20 cellular contexts compared by ENCODE assay signal in the genomic region with DNA sequence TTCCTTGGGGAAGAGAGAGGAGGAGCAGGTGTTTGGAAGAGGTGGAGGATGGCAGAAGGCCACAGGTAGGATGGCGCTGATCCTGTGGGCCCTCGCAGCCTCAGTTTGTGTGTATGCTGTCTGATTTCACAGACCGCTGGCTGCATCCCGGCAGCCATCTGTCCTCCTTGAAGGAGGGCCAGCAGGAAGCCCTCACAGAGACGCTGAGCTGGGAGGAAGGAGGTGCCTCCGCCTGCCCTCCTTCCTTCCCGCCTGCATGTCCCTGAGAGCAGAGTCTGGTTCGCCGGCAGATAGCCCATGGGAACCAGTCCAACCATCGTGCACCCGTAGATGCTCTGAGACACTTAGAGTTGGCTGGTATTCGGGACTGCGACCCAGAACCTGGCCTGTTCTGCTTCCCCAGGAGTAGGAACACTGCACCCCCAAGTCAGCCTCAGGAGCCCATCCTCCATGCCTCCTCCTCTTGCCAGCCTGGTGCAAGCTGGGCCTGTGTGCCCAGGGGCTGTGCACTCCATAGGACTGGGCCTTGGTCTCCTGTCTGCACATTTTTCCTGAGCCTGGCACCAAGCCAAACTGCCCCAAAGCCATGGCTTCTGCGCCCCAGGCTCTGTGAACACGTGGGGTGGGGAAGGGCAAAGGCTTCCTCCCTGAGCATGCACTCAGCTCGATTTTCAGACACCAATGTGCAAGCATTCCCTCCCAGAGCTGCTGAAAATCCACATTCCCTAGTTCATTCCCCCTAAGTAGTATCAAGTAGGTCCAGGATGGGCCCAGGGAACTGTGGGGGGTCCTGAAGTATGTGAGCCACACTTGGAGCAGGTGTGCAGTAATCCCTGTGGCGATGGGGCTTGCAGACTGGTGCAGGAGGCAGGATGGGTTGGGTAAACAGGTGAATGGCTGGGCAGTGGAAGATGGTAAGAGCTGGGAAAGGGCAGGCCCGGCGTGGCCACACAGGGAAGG.
A peak's percentile ranks its signal among the peaks of the same experiment; 100 is the strongest.
DNase-seq lines count a peak whose midpoint lies in the region; ATAC-seq, FAIRE-seq and TF ChIP-seq lines count a peak whose summit lies in the region.
"Had no signal": no experiment of that assay in that cellular context is flagged by ENCODE, and none has a peak within 500 bp of the region (broad histone marks: within the 10 kb centered on the region; RNA-seq: fewer than 3 reads in every experiment).

No MANE protein-coding gene starts in this region.

- H3K79me1 ChIP-seq in H9 (ENCODE audit: insufficient read depth, low read depth, low read length, poor library complexity, severe bottlenecking): no peaks in the 10 kb centered on the region

- H3K14ac ChIP-seq in H9 (ENCODE audit: insufficient read depth, low read length): peak overlapping the region; percentile 8; the same call in 1 of the 2 replicates

- no peak overlapping the region for H4K8ac ChIP-seq in H9 (replicated peaks; ENCODE audit: insufficient read length, low read depth, low read length)

- H3K4ac ChIP-seq in H9 (ENCODE audit: low read depth, low read length): no peak overlapping the region

- no peak overlapping the region for H3K18ac ChIP-seq in H9 (ENCODE audit: insufficient read length, low read depth, low read length)

- H3K4me1 ChIP-seq in H9 (ENCODE audit: insufficient read depth, low read length) (no peaks in the 10 kb centered on the region), K562 (replicated peaks in 1 of 2; ENCODE audit: control insufficient read depth in 2 of 2, insufficient read depth in 2 of 2, low read length in 2 of 2) (no peaks in the 10 kb centered on the region), neural progenitor cell (no peaks in the 10 kb centered on the region)
- H3K4me1 ChIP-seq: breast epithelium had no signal

- POLR2A ChIA-PET in K562 (lab: Yijun Ruan, JAX): interaction anchor here (0.6 kb wide), 2 partner anchors 26 to 920 kb away, joined by 3 read pairs; no protein-coding TSS in a partner anchor

- DNase-seq in AG20443 (ENCODE audit: low spot score) (peak; percentile 52), H9 (no peak), K562 (ENCODE audit: extremely low read depth in 1 of 4, low spot score in 3 of 4) (no peak), neural progenitor cell (ENCODE audit: low spot score) (no peak), globus pallidus (ENCODE audit: low spot score) (no peak), T-helper 2 cell (no peak), cortex of kidney (lab: John Stamatoyannopoulos, UW) (no peak)
- DNase-seq in stimulated activated CD4-positive, alpha-beta T cell treated with anti-CD3 and anti-CD28 coated beads, Interleukin-2, amount 100 ng/mL, for 24 hours: no peak
- DNase-seq: activated CD8-positive, alpha-beta T cell treated with anti-CD3 and anti-CD28 coated beads, Interleukin-2, amount 10 ng/mL, durations not matched to agents 7 days and 5 days; activated effector memory CD4-positive, alpha-beta T cell treated with anti-CD3 and anti-CD28 coated beads, Interleukin-2, amount 50 U/mL, for 16 hours; GDM1; MV-4-11; NCI-H774; SIG-M5; stimulated activated CD4-positive, alpha-beta T cell treated with anti-CD3 and anti-CD28 coated beads, Interleukin-4, amount 100 ng/mL, for 24 hours; stimulated activated naive CD4-positive, alpha-beta T cell had no signal

- H3K23ac ChIP-seq in H9 (ENCODE audit: insufficient read length, low read depth, low read length): no peak overlapping the region

- H3K23me2 ChIP-seq in H9 (ENCODE audit: insufficient read length, low read depth, low read length, poor library complexity, severe bottlenecking): no peaks in the 10 kb centered on the region

- no CpG with 5 or more reads among the region's 19 CpGs for WGBS in H9 (ENCODE audit: extremely low coverage, insufficient read length, low lambda C conversion rate)
- WGBS in K562 (ENCODE audit: insufficient coverage, low coverage, missing lambda C conversion rate): 1% methylated on average over 18 of the region's 19 CpGs

- TF ChIP-seq POLR2A in K562 (conservative IDR thresholded peaks at IDR 0.05): no peak

- intact Hi-C loops in K562 (cut with micrococcal nuclease): no loop called here

- no peak overlapping the region for H4K5ac ChIP-seq in H9 (ENCODE audit: insufficient read length, low read depth, low read length)

- in situ Hi-C loops in K562 (cut with MboI): no loop called here

- H3K36me3 ChIP-seq in K562 (ENCODE audit: control insufficient read depth, insufficient read depth, low read length) (no peaks in the 10 kb centered on the region), neural progenitor cell (no peaks in the 10 kb centered on the region)
- H3K36me3 ChIP-seq: breast epithelium, prostate gland had no signal

- H3K27me3 Mint-ChIP-seq in H9 (ENCODE audit: low read depth) (no peaks in the 10 kb centered on the region), neural progenitor cell (ENCODE audit: insufficient read depth, low read depth) (no peaks in the 10 kb centered on the region)

- H4K20me1 ChIP-seq in H9 (ENCODE audit: control insufficient read depth, insufficient read depth, insufficient read length) (no peaks in the 10 kb centered on the region), K562 (replicated peaks; ENCODE audit: control insufficient read depth, insufficient read depth, low read length) (no peaks in the 10 kb centered on the region), neural progenitor cell (ENCODE audit: low read depth) (no peaks in the 10 kb centered on the region)

- H3K79me2 ChIP-seq in H9 (ENCODE audit: insufficient read depth, low read length) (no peaks in the 10 kb centered on the region), K562 (ENCODE audit: control insufficient read depth, insufficient read depth, low read length) (no peaks in the 10 kb centered on the region), neural progenitor cell (ENCODE audit: low read depth) (no peaks in the 10 kb centered on the region)

- H3K56ac ChIP-seq in H9 (ENCODE audit: insufficient read length, low read depth, low read length): no peak overlapping the region

- no peak overlapping the region for H3T11ph ChIP-seq in H9 (ENCODE audit: low read length)

- H3K9me3 ChIP-seq in H9 (ENCODE audit: control insufficient read depth, low read depth, low read length): no peaks in the 10 kb centered on the region
- no peaks in the 10 kb centered on the region for H3K9me3 ChIP-seq in K562 (replicated peaks; ENCODE audit: control insufficient read depth, insufficient read depth, low read depth, low read length)
- no peaks in the 10 kb centered on the region for H3K9me3 ChIP-seq in neural progenitor cell (ENCODE audit: low read depth)
- H3K9me3 ChIP-seq: breast epithelium, prostate gland had no signal

- H3K27me3 ChIP-seq in H9 (ENCODE audit: insufficient read depth, low read length): no peaks in the 10 kb centered on the region
- H3K27me3 ChIP-seq in K562 (ENCODE audit: control insufficient read depth in 2 of 2, insufficient read depth in 2 of 2, low read length in 2 of 2): peaks cover 3 to 31% of the 10 kb centered on the region in 2 experiments; a peak in 4 of 5 replicates
- H3K27me3 ChIP-seq in neural progenitor cell: no peaks in the 10 kb centered on the region
- H3K27me3 ChIP-seq: breast epithelium had no signal

- no peak overlapping the region for H2BK120ac ChIP-seq in H9 (ENCODE audit: low read depth, low read length, poor library complexity, severe bottlenecking)

- H3K9me1 ChIP-seq in K562 (ENCODE audit: control insufficient read depth, insufficient read depth, low read length): peaks cover under 1% of the 10 kb centered on the region

- no peak overlapping the region for H2BK20ac ChIP-seq in H9 (ENCODE audit: low read depth, low read length, poor library complexity, severe bottlenecking)

- H2BK15ac ChIP-seq in H9 (ENCODE audit: low read depth, low read length): no peak overlapping the region

- H2BK12ac ChIP-seq in H9 (ENCODE audit: insufficient read length, low read depth, low read length): no peak overlapping the region

- H3K27ac Mint-ChIP-seq in H9 (no peak overlapping the region), neural progenitor cell (peak overlapping the region; percentile 12)
- H3K27ac Mint-ChIP-seq: activated CD8-positive, alpha-beta T cell treated with anti-CD3 and anti-CD28 coated beads, Interleukin-2, amount 10 ng/mL, durations not matched to agents 7 days and 5 days; memory B cell had no signal

- H3K4me3 ChIP-seq in K562: no peak overlapping the region
- no peak overlapping the region for H3K4me3 ChIP-seq in neural progenitor cell
- H3K4me3 ChIP-seq: breast epithelium, prostate gland had no signal

- no peak overlapping the region for H3K27ac ChIP-seq in H9 (ENCODE audit: insufficient read length, low read depth, low read length)
- no peak overlapping the region for H3K27ac ChIP-seq in K562 (ENCODE audit: extremely low read depth, low read depth, low read length)
- no peak overlapping the region for H3K27ac ChIP-seq in neural progenitor cell
- H3K27ac ChIP-seq: epithelial cell of prostate had no signal

- H3K4me2 ChIP-seq in H9 (ENCODE audit: insufficient read depth, insufficient read length, low read length) (no peak overlapping the region), K562 (ENCODE audit: insufficient read depth, low read length) (no peak overlapping the region), neural progenitor cell (no peak overlapping the region)

- H3K9ac ChIP-seq in H9 (ENCODE audit: extremely low read depth, insufficient read length, low read length) (no peak overlapping the region), K562 (ENCODE audit: insufficient read depth in 1 of 2, low read depth in 2 of 2, low read length in 2 of 2) (no peak overlapping the region), neural progenitor cell (no peak overlapping the region)

- no peak for ATAC-seq in K562
- ATAC-seq: activated CD8-positive, alpha-beta T cell treated with anti-CD3 and anti-CD28 coated beads, Interleukin-2, amount 10 ng/mL, durations not matched to agents 7 days and 5 days had no signal

- CTCF ChIA-PET in K562 (lab: Yijun Ruan, JAX; ENCODE audit: low intra/inter-chr PET ratio): no interaction called here

- TF ChIP-seq RAD21 in K562 (CRISPR knock-in tag; conservative IDR thresholded peaks at IDR 0.05 in 1 of 2, IDR thresholded peaks at IDR 0.05 in 1 of 2): no peak

- TF ChIP-seq EP300 in K562 (IDR thresholded peaks at IDR 0.05; ENCODE audit: low read length): no peak

- no peak overlapping the region for H2AFZ ChIP-seq in H9 (ENCODE audit: low read length)
- H2AFZ ChIP-seq in K562 (ENCODE audit: low read depth, low read length): no peak overlapping the region
- H2AFZ ChIP-seq in neural progenitor cell (replicated peaks): no peak overlapping the region

- no peak overlapping the region for H2BK5ac ChIP-seq in H9 (ENCODE audit: insufficient read length, low read length)

- H3K4me1 Mint-ChIP-seq in H9 (peaks cover 0 to 7% of the 10 kb centered on the region in 2 experiments; a peak in 1 of 4 replicates), neural progenitor cell (peaks cover 36% of the 10 kb centered on the region)
- H3K4me1 Mint-ChIP-seq: memory B cell had no signal

- no TSS peak for BruUV-seq in K562 (replicated peaks; lab: Mats Ljungman, UMichigan)

- H3K9me3 Mint-ChIP-seq in H9 (no peaks in the 10 kb centered on the region), neural progenitor cell (peaks cover under 1% of the 10 kb centered on the region)
- H3K9me3 Mint-ChIP-seq: memory B cell had no signal

- H3K36me3 Mint-ChIP-seq in H9 (ENCODE audit: insufficient read depth in 1 of 3, low read depth in 3 of 3) (no peaks in the 10 kb centered on the region; a peak in 1 of 7 replicates), neural progenitor cell (peaks cover 9% of the 10 kb centered on the region)
- H3K36me3 Mint-ChIP-seq: memory B cell had no signal

- FAIRE-seq in K562 (lab: Jason Lieb, UNC): no peak

- H4K91ac ChIP-seq in H9 (ENCODE audit: insufficient read length, low read depth, low read length): no peak overlapping the region

- H3F3A ChIP-seq in neural progenitor cell (ENCODE audit: low read depth): no peaks in the 10 kb centered on the region

- H3K4me3 Mint-ChIP-seq in H9 (no peak overlapping the region), neural progenitor cell (no peak overlapping the region)
- H3K4me3 Mint-ChIP-seq: activated CD8-positive, alpha-beta T cell treated with anti-CD3 and anti-CD28 coated beads, Interleukin-2, amount 10 ng/mL, durations not matched to agents 7 days and 5 days; memory B cell had no signal

- TF ChIP-seq CTCF in H9 (conservative IDR thresholded peaks at IDR 0.05) (no peak), K562 (IDR thresholded peaks at IDR 0.05 in 2 of 3, conservative IDR thresholded peaks at IDR 0.05 in 1 of 3; ENCODE audit: insufficient read depth in 2 of 3, low read depth in 1 of 3, low read length in 3 of 3) (no peak), neural progenitor cell (IDR thresholded peaks at IDR 0.05) (no peak)

- H2AK5ac ChIP-seq in H9 (ENCODE audit: insufficient read length, low read length): no peak overlapping the region
